Comparison of ENCODE assay signal across 26 cellular contexts in the genomic region with DNA sequence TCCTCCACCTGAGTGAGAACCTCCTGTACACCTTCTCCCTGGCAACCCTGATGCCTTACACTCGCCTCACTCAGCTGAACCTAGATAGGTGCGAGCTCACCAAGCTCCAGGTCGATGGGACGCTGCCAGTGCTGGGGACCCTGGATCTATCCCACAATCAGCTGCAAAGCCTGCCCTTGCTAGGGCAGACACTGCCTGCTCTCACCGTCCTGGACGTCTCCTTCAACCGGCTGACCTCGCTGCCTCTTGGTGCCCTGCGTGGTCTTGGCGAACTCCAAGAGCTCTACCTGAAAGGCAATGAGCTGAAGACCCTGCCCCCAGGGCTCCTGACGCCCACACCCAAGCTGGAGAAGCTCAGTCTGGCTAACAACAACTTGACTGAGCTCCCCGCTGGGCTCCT. TPM values are rescaled to one million over a fixed set of nuclear protein-coding genes. Genes with fewer than 3 reads are reported as not detected.
"Had no signal": no experiment of that assay in that cellular context is flagged by ENCODE, and none has a peak within 500 bp of the region (broad histone marks: within the 10 kb centered on the region; RNA-seq: fewer than 3 reads in every experiment).

No MANE protein-coding gene starts in this region.

- ATAC-seq: body of pancreas; stimulated activated naive CD8-positive, alpha-beta T cell treated with anti-CD3 and anti-CD28 coated beads, Interleukin-15, Interleukin-2, amounts not matched to agents 100 U/mL and 50 U/mL, for 24 hours had no signal

- H3K9me3 Mint-ChIP-seq: activated naive CD8-positive, alpha-beta T cell treated with anti-CD3 and anti-CD28 coated beads, Interleukin-2, amount 10 ng/mL, durations not matched to agents 7 days and 5 days; activated T-helper 1 cell treated with anti-CD3 and anti-CD28 coated beads, Interleukin-12 subunit alpha, Interleukin-12 subunit beta, Interleukin-2, Interleukin-4 antibody, amounts not matched to agents 30 ng/mL and 10 ng/mL and 1 ng/mL, durations not matched to agents 14 hours and 24 hours and 36 hours had no signal

- H3K9me3 ChIP-seq: body of pancreas, left ventricle myocardium inferior, prostate gland, right atrium auricular region, tibial artery had no signal

- H3K27ac Mint-ChIP-seq: activated T-helper 1 cell treated with anti-CD3 and anti-CD28 coated beads, Interleukin-12 subunit alpha, Interleukin-12 subunit beta, Interleukin-2, Interleukin-4 antibody, amounts not matched to agents 30 ng/mL and 10 ng/mL and 1 ng/mL, durations not matched to agents 14 hours and 24 hours and 36 hours had no signal

- FAIRE-seq: colon, endometrium, frontal cortex had no signal

- H3K4me3 ChIP-seq: body of pancreas, left ventricle myocardium inferior, prostate gland, right atrium auricular region, tibial artery had no signal

- H3K4me3 Mint-ChIP-seq: activated naive CD8-positive, alpha-beta T cell treated with anti-CD3 and anti-CD28 coated beads, Interleukin-2, amount 10 ng/mL, durations not matched to agents 7 days and 5 days; activated T-helper 1 cell treated with anti-CD3 and anti-CD28 coated beads, Interleukin-12 subunit alpha, Interleukin-12 subunit beta, Interleukin-2, Interleukin-4 antibody, amounts not matched to agents 30 ng/mL and 10 ng/mL and 1 ng/mL, durations not matched to agents 14 hours and 24 hours and 36 hours had no signal

- DNase-seq: activated CD4-positive, alpha-beta T cell treated with anti-CD3 and anti-CD28 coated beads for 1 hour; activated CD4-positive, alpha-beta T cell treated with anti-CD3 and anti-CD28 coated beads, Interleukin-2, amount 50 U/mL, for 48 hours; activated naive CD4-positive, alpha-beta T cell; activated naive CD8-positive, alpha-beta T cell treated with anti-CD3 and anti-CD28 coated beads, Interleukin-2, amount 10 ng/mL, durations not matched to agents 7 days and 5 days; body of pancreas; caudate nucleus; kidney glomerular epithelial cell; left ventricle myocardium inferior; mammary epithelial cell; stimulated activated CD4-positive, alpha-beta T cell treated with anti-CD3 and anti-CD28 coated beads, Interleukin-12 subunit alpha, Interleukin-12 subunit beta, amount 100 ng/mL, for 4 hours; stimulated activated CD4-positive, alpha-beta T cell treated with anti-CD3 and anti-CD28 coated beads, Interleukin-1b, Interleukin-23, amount 100 ng/mL, for 48 hours; stimulated activated naive CD8-positive, alpha-beta T cell treated with anti-CD3 and anti-CD28 coated beads, Interleukin-15, Interleukin-2, amounts not matched to agents 100 U/mL and 50 U/mL, for 24 hours; substantia nigra; SW 1271; T-helper 2 cell; tibial artery; WERI-Rb-1 had no signal

- H3K27me3 Mint-ChIP-seq: activated naive CD8-positive, alpha-beta T cell treated with anti-CD3 and anti-CD28 coated beads, Interleukin-2, amount 10 ng/mL, durations not matched to agents 7 days and 5 days had no signal

RNA-seq across cellular contexts. Expression of gene GP1BA, which starts 0.7 kb away (rescaled TPM):
- total RNA-seq: activated naive CD8-positive, alpha-beta T cell treated with anti-CD3 and anti-CD28 coated beads, Interleukin-2, amount 10 ng/mL, durations not matched to agents 7 days and 5 days; activated T-helper 1 cell treated with anti-CD3 and anti-CD28 coated beads, Interleukin-12 subunit alpha, Interleukin-12 subunit beta, Interleukin-2, Interleukin-4 antibody, amounts not matched to agents 30 ng/mL and 10 ng/mL and 1 ng/mL, durations not matched to agents 14 hours and 24 hours and 36 hours; body of pancreas; frontal cortex; mammary epithelial cell; osteocyte; prostate gland; right atrium auricular region; urinary bladder had no signal
- polyA plus RNA-seq: mammary epithelial cell, neural cell had no signal
